In the genomic region with DNA sequence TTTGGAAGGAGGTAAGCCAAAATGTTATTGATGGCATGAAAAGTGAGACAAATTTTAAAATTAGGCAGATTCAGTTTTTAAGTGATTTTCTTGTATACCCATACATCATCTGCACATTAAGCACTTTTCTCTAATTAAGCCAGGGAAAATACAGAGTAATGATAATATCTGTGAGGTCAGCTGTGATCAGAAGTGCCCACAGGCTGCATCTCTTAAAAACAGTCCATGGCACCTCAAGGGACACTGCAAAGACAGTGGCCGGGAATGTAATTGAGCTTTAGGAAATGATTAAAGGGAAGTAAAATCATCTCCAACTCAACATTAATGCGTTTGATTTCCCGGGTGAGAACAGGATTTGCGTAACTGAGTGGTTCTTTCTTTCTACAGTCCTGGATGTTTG, we compare ENCODE assay signal across 1 cellular context.
TF ChIP-seq lines count a peak whose summit lies in the region.

No MANE protein-coding gene starts in this region.

TF ChIP-seq in IMR-90, 13 proteins besides CTCF, POLR2A, EP300 and RAD21 (continued from another document):
- no peak for TF ChIP-seq RCOR1 (IDR thresholded peaks at IDR 0.05; ENCODE audit: insufficient replicate concordance, low read length)
- no peak for TF ChIP-seq MAFK (IDR thresholded peaks at IDR 0.05; ENCODE audit: low read depth, low read length)
- no peak for TF ChIP-seq CHD1 (IDR thresholded peaks at IDR 0.05; ENCODE audit: low read depth, low read length)
- TF ChIP-seq RFX5 (IDR thresholded peaks at IDR 0.05; ENCODE audit: low read depth, low read length): no peak
